ENCODE assay signal across 17 cellular contexts in genomic region chr2:156704612-156705011, GRCh38.
"Had no signal": no experiment of that assay in that cellular context is flagged by ENCODE, and none has a peak within 500 bp of the region (broad histone marks: within the 10 kb centered on the region; RNA-seq: fewer than 3 reads in every experiment).

No MANE protein-coding gene starts in this region.

- FAIRE-seq: astrocyte, colon, small intestine had no signal

- H2AFZ ChIP-seq: parathyroid adenoma had no signal

- H3K4me3 Mint-ChIP-seq: activated naive CD4-positive, alpha-beta T cell treated with anti-CD3 and anti-CD28 coated beads for 36 hours; naive thymus-derived CD4-positive, alpha-beta T cell had no signal

- H3K4me3 ChIP-seq: cardiac muscle cell, mucosa of descending colon, suprapubic skin, upper lobe of left lung had no signal

- H3K4me1 ChIP-seq: parathyroid adenoma, upper lobe of left lung had no signal

- H3K36me3 ChIP-seq: cardiac muscle cell, suprapubic skin, upper lobe of left lung had no signal

- H3K4me1 Mint-ChIP-seq: naive thymus-derived CD4-positive, alpha-beta T cell had no signal

- H3K9me3 Mint-ChIP-seq: activated naive CD4-positive, alpha-beta T cell treated with anti-CD3 and anti-CD28 coated beads for 36 hours; activated T-helper 2 cell treated with anti-CD3 and anti-CD28 coated beads, Interferon-gamma antibody, Interleukin-2, Interleukin-4, amounts not matched to agents 10 μg/mL and 5 μg/mL and 100 μg/mL, durations not matched to agents 14 hours and 24 hours and 36 hours had no signal

- H3K27ac ChIP-seq: cardiac muscle cell, parathyroid adenoma, suprapubic skin had no signal

- H3K36me3 Mint-ChIP-seq: naive thymus-derived CD4-positive, alpha-beta T cell had no signal

- H3K27ac Mint-ChIP-seq: activated naive CD4-positive, alpha-beta T cell treated with anti-CD3 and anti-CD28 coated beads for 36 hours; activated T-helper 2 cell treated with anti-CD3 and anti-CD28 coated beads, Interferon-gamma antibody, Interleukin-2, Interleukin-4, amounts not matched to agents 10 μg/mL and 5 μg/mL and 100 μg/mL, durations not matched to agents 14 hours and 24 hours and 36 hours; naive thymus-derived CD4-positive, alpha-beta T cell had no signal

- DNase-seq: activated CD4-positive, alpha-beta T cell treated with anti-CD3 and anti-CD28 coated beads for 1 hour; activated CD4-positive, alpha-beta T cell treated with anti-CD3 and anti-CD28 coated beads, Interleukin-2, amount 50 U/mL, for 4 hours; activated naive CD4-positive, alpha-beta T cell treated with anti-CD3 and anti-CD28 coated beads for 36 hours; mucosa of descending colon; naive thymus-derived CD4-positive, alpha-beta T cell; small intestine; stimulated activated CD4-positive, alpha-beta T cell treated with anti-CD3 and anti-CD28 coated beads, Interleukin-4, amount 100 ng/mL, for 24 hours; stimulated activated naive CD4-positive, alpha-beta T cell; T-helper 1 cell; upper lobe of left lung had no signal

- H3K79me2 ChIP-seq: parathyroid adenoma had no signal

- H3K9me3 ChIP-seq: mucosa of descending colon, suprapubic skin, upper lobe of left lung had no signal

- ATAC-seq: esophagus mucosa; mucosa of descending colon; naive thymus-derived CD4-positive, alpha-beta T cell had no signal

- H3K27me3 ChIP-seq: cardiac muscle cell, suprapubic skin, upper lobe of left lung had no signal
